ENCODE assay signal across 11 cellular contexts in the genomic region with DNA sequence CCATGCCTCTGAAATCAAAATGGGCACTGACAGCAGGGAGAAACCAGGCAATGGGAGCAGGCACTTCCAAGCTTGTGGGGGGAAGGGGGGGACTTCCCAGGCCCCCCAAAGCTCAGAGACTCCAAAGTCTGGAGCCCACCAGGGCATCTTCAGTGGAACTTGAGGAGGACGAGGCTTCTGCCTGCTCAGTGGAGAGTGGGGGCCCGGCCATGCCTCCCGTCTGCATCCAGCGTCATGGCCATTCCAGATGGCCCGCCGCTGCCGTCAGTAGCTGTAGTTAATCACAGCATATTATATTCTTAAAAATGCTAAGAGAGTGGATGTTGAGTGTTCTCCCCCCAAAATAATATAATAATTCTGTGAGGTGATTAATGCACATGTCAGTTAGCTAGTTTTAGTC.
"Had no signal": no experiment of that assay in that cellular context is flagged by ENCODE, and none has a peak within 500 bp of the region (broad histone marks: within the 10 kb centered on the region; RNA-seq: fewer than 3 reads in every experiment).

No MANE protein-coding gene starts in this region.

- H3K4me3 ChIP-seq: GM23248, GM23338, HAP-1 had no signal

- H3K36me3 ChIP-seq: HAP-1 had no signal

- H3K27ac ChIP-seq: GM23248 had no signal

- H3K4me1 Mint-ChIP-seq: GM23338, H9 had no signal

- H3K27ac Mint-ChIP-seq: GM23338, H9, HFFc6 had no signal

- FAIRE-seq: H1, H54 had no signal

- DNase-seq: GM23248, GOT3, H7, H9, HCEC 1CT, HFFc6 had no signal

- H3K4me1 ChIP-seq: HAP-1 had no signal

- ATAC-seq: GM23338, HCT116 had no signal

- H2AFZ ChIP-seq: GM23248, GM23338 had no signal

- H3K4me3 Mint-ChIP-seq: GM23338, H9, HFFc6 had no signal

- H3K9ac ChIP-seq: GM23248 had no signal

- H3K9me3 ChIP-seq: HAP-1 had no signal

- H3K4me2 ChIP-seq: GM23338 had no signal
